Comparison of ENCODE assay signal across 9 cellular contexts in genomic region chr16:15054357-15055140, GRCh38. TPM values are rescaled to one million over a fixed set of nuclear protein-coding genes. Genes with fewer than 3 reads are reported as not detected.
DNase-seq lines count a peak whose midpoint lies in the region; ATAC-seq and TF ChIP-seq lines count a peak whose summit lies in the region.
"Had no signal": no experiment of that assay in that cellular context is flagged by ENCODE, and none has a peak within 500 bp of the region (broad histone marks: within the 10 kb centered on the region; RNA-seq: fewer than 3 reads in every experiment).

No MANE protein-coding gene starts in this region.

- peak overlapping the region; percentile 96 for H3K4me2 ChIP-seq in HCT116 (ENCODE audit: low read length)
- peak overlapping the region; percentile 97 for H3K4me2 ChIP-seq in hepatocyte

- RAD21 ChIA-PET in HCT116 (lab: Charles Lee; ENCODE audit: low non-redundant PET in 1 of 2, low total read pairs in 2 of 2, uncharacterized antibody in 2 of 2, unreplicated experiment in 2 of 2) = no interaction called here

- TF ChIP-seq CTCF in HCT116 (IDR thresholded peaks at IDR 0.05 in 2 of 3, conservative IDR thresholded peaks at IDR 0.05 in 1 of 3; ENCODE audit: borderline replicate concordance in 1 of 3, insufficient read depth in 1 of 3, low read depth in 2 of 3, low read length in 2 of 3) = no peak
- no peak for TF ChIP-seq CTCF in WI38 (IDR thresholded peaks at IDR 0.05; ENCODE audit: low read depth, low read length)
- TF ChIP-seq CTCF in hepatocyte (IDR thresholded peaks at IDR 0.05; ENCODE audit: poor library complexity) = no peak

- POLR2A ChIA-PET in HCT116 (lab: Charles Lee) = no interaction called here

- peaks cover 0 to 15% of the 10 kb centered on the region in 2 experiments; a peak in 2 of 4 replicates for H3K4me1 ChIP-seq in HCT116 (ENCODE audit: control insufficient read depth in 1 of 2, insufficient read depth in 2 of 2, low read length in 2 of 2)
- peaks cover 6% of the 10 kb centered on the region for H3K4me1 ChIP-seq in hepatocyte (ENCODE audit: insufficient read depth)
- peaks cover 5 to 12% (median 8%) of the 10 kb centered on the region in 3 donors for H3K4me1 ChIP-seq in skeletal muscle tissue (ENCODE audit: control insufficient read depth in 3 of 3, insufficient read depth in 3 of 3, low read length in 3 of 3)

- no peak for TF ChIP-seq POLR2A in HCT116 (IDR thresholded peaks at IDR 0.05; ENCODE audit: borderline replicate concordance, extremely low read depth, insufficient read depth, insufficient read length)

- intact Hi-C loops in HCT116 (cut with micrococcal nuclease) = no loop called here

- CTCF ChIA-PET in HCT116 (lab: Charles Lee) = no interaction called here

- H3K9me2 ChIP-seq in HCT116 (ENCODE audit: insufficient read depth) (no peaks in the 10 kb centered on the region), hepatocyte (replicated peaks; ENCODE audit: insufficient read depth) (no peaks in the 10 kb centered on the region)

- H3K27me3 ChIP-seq in HCT116 (ENCODE audit: insufficient read depth, low read length) (no peaks in the 10 kb centered on the region), hepatocyte (no peaks in the 10 kb centered on the region), skeletal muscle tissue (ENCODE audit: control insufficient read depth in 3 of 3, insufficient read depth in 3 of 3, low read length in 3 of 3) (no peaks in the 10 kb centered on the region)

- no peak for ATAC-seq in HCT116
- no peak for ATAC-seq in GM21360 (IDR thresholded peaks at IDR 0.05; ENCODE audit: unreplicated experiment)

- TSS peak; percentile 52 for BruUV-seq in HCT116 (replicated peaks; lab: Mats Ljungman, UMichigan)

- H3K36me3 ChIP-seq in HCT116 (ENCODE audit: control insufficient read depth in 1 of 2, insufficient read depth in 2 of 2, low read length in 2 of 2) (peaks cover 7% of the 10 kb centered on the region in 2 experiments; a peak in 3 of 4 replicates), hepatocyte (replicated peaks; ENCODE audit: insufficient read depth, low read depth) (no peaks in the 10 kb centered on the region), skeletal muscle tissue (ENCODE audit: control insufficient read depth in 3 of 3, insufficient read depth in 3 of 3, low read length in 3 of 3) (peaks cover 6 to 8% (median 7%) of the 10 kb centered on the region in 3 donors)

- no peak overlapping the region for H3K27ac ChIP-seq in HCT116 (ENCODE audit: low read depth, low read length)
- H3K27ac ChIP-seq in hepatocyte = no peak overlapping the region
- H3K27ac ChIP-seq in skeletal muscle tissue (ENCODE audit: low read depth, low read length) = peak overlapping the region; percentile 72

- no peak for TF ChIP-seq RAD21 in HCT116 (IDR thresholded peaks at IDR 0.05; ENCODE audit: low read depth)

- H3K79me2 ChIP-seq in HCT116 (ENCODE audit: insufficient read depth, low read length) (no peaks in the 10 kb centered on the region; the same call in 1 of the 2 replicates), hepatocyte (peaks cover 29% of the 10 kb centered on the region)

- 85% methylated on average over 19 of the region's 19 CpGs for WGBS in hepatocyte (ENCODE audit: low lambda C conversion rate, missing lambda C conversion rate)

- H3K9ac ChIP-seq in HCT116 (ENCODE audit: low read length) (peak overlapping the region; percentile 65), skeletal muscle tissue (ENCODE audit: low read depth in 1 of 3, low read length in 3 of 3) (peak overlapping the region; percentile 79 to 88 (median 85))

- in situ Hi-C loops in KBM-7 (cut with MboI; ENCODE audit: low pct_unique_long_range_greater_than_20kb, low sequenced_read_pairs) = no loop called here

- no peaks in the 10 kb centered on the region for H3K9me3 ChIP-seq in HCT116 (ENCODE audit: control insufficient read depth in 1 of 2, insufficient read depth in 1 of 2, low read depth in 1 of 2, low read length in 2 of 2)
- H3K9me3 ChIP-seq in hepatocyte (ENCODE audit: low read depth) = no peaks in the 10 kb centered on the region
- H3K9me3 ChIP-seq in skeletal muscle tissue (ENCODE audit: control insufficient read depth in 3 of 3, low read length in 3 of 3) = no peaks in the 10 kb centered on the region

- H3K4me3 ChIP-seq in HCT116 (replicated peaks in 1 of 2; ENCODE audit: low read depth in 1 of 2, low read length in 2 of 2) (peak overlapping the region; percentile 70 to 86), WI38 (ENCODE audit: low read depth, low read length) (peak overlapping the region; percentile 96), hepatocyte (peak overlapping the region; percentile 97), skeletal muscle tissue (ENCODE audit: low read length in 3 of 3) (peak overlapping the region; percentile 78 to 86 (median 83))

- no peak overlapping the region for H2AFZ ChIP-seq in HCT116 (ENCODE audit: low read depth, low read length, poor library complexity, severe bottlenecking)
- H2AFZ ChIP-seq in hepatocyte = peak overlapping the region; percentile 92

- no peaks in the 10 kb centered on the region for H4K20me1 ChIP-seq in HCT116 (ENCODE audit: insufficient read depth)
- no peaks in the 10 kb centered on the region for H4K20me1 ChIP-seq in hepatocyte (ENCODE audit: insufficient read depth, poor library complexity, severe bottlenecking)

- DNase-seq in HCT116 (ENCODE audit: low read depth, low spot score) = no peak
- no peak for DNase-seq in hepatocyte (ENCODE audit: low spot score)
- no peak for DNase-seq in KBM-7
- DNase-seq in NCI-H2107 treated with DMSO at 0.1 percent for 48 hours (lab: John Stamatoyannopoulos, UW; ENCODE audit: unreplicated experiment) = no peak
- no peak for DNase-seq in activated CD4-positive, alpha-beta T cell treated with anti-CD3 and anti-CD28 coated beads, Interleukin-2, amount 50 U/mL, for 1 hour
- DNase-seq: activated CD4-positive, alpha-beta T cell treated with anti-CD3 and anti-CD28 coated beads for 48 hours had no signal

TF ChIP-seq in HCT116, 20 proteins besides CTCF, POLR2A, EP300 and RAD21 (continues in another document):
- TF ChIP-seq YY1 (IDR thresholded peaks at IDR 0.05; ENCODE audit: extremely low read depth, insufficient replicate concordance, low read depth, low read length) (no peak), ZNF274 (IDR thresholded peaks at IDR 0.05; ENCODE audit: low read depth, low read length) (no peak), ZFX (IDR thresholded peaks at IDR 0.05) (no peak), POLR2AphosphoS5 (IDR thresholded peaks at IDR 0.05; ENCODE audit: low read depth, low read length) (no peak), EGR1 (IDR thresholded peaks at IDR 0.05; ENCODE audit: low read depth) (no peak), JUND (IDR thresholded peaks at IDR 0.05) (no peak), CEBPB (IDR thresholded peaks at IDR 0.05; ENCODE audit: low read depth) (no peak), EZH2 (IDR thresholded peaks at IDR 0.05) (no peak), SIN3A (IDR thresholded peaks at IDR 0.05; ENCODE audit: low read depth) (no peak), MAX (IDR thresholded peaks at IDR 0.05) (no peak), TCF7L2 (IDR thresholded peaks at IDR 0.05; ENCODE audit: borderline replicate concordance, extremely low read depth, insufficient read depth, insufficient read length) (no peak), ELF1 (IDR thresholded peaks at IDR 0.05; ENCODE audit: borderline replicate concordance, low read depth) (no peak)
- TF ChIP-seq, protein P1, sequence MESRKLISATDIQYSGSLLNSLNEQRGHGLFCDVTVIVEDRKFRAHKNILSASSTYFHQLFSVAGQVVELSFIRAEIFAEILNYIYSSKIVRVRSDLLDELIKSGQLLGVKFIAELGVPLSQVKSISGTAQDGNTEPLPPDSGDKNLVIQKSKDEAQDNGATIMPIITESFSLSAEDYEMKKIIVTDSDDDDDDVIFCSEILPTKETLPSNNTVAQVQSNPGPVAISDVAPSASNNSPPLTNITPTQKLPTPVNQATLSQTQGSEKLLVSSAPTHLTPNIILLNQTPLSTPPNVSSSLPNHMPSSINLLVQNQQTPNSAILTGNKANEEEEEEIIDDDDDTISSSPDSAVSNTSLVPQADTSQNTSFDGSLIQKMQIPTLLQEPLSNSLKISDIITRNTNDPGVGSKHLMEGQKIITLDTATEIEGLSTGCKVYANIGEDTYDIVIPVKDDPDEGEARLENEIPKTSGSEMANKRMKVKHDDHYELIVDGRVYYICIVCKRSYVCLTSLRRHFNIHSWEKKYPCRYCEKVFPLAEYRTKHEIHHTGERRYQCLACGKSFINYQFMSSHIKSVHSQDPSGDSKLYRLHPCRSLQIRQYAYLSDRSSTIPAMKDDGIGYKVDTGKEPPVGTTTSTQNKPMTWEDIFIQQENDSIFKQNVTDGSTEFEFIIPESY (IDR thresholded peaks at IDR 0.05; ENCODE audit: extremely low read depth, insufficient replicate concordance, low read length) = no peak
- TF ChIP-seq, protein P2, sequence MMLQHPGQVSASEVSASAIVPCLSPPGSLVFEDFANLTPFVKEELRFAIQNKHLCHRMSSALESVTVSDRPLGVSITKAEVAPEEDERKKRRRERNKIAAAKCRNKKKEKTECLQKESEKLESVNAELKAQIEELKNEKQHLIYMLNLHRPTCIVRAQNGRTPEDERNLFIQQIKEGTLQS (IDR thresholded peaks at IDR 0.05) = no peak

RNA-seq across cellular contexts. Expression of gene NTAN1, which starts 1.3 kb away (rescaled TPM):
- total RNA-seq in HCT116 (2021; ENCODE audit: unreplicated experiment) (34.4 TPM), hepatocyte (35.3 and 72.3 TPM in 2 replicates), skeletal muscle tissue (39.7 TPM)
- polyA plus RNA-seq in HCT116 (2012) = 40.0 and 43.9 TPM in 2 replicates
- polyA plus RNA-seq in hepatocyte = 46.2 and 52.6 TPM in 2 replicates

RNA-seq across cellular contexts. Expression of gene RRN3, which starts 39.5 kb away (rescaled TPM):
- 57.7 TPM for total RNA-seq in HCT116 (2021; ENCODE audit: unreplicated experiment)
- 25.4 and 35.0 TPM in 2 replicates for polyA plus RNA-seq in HCT116 (2012)
- 36.7 and 40.9 TPM in 2 replicates for total RNA-seq in hepatocyte
- 16.5 and 19.1 TPM in 2 replicates for polyA plus RNA-seq in hepatocyte
- 26.6 TPM for total RNA-seq in skeletal muscle tissue
